In the genomic region with DNA sequence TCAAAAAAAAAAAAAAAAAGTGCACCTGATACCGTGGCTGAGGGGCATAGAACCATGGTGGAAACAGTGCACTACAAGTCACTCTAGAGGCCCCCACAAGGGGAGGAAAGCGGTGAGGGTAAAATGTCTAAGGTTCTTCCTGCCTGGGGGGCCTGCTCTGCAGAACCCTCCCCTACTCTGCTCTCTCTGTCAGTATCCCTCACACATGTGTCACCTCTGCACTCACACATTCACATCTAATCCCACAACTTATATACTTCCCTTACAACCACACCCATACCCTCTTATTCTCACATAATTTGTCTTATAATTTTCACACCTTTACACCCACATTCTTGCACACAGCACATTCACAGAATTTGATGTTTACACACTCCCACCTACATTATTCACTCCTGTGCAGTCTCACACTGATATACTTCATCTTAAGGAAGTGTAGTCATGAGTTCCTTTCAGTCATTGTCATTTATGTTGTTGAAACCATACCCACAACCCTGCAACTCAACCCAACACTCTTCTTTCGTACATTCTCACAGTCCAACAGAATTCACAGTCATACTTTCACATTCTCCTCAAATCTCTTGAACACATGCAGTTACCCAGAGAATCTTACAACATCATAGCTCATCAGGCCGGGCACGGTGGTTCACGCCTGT, we compare ENCODE assay signal across 17 cellular contexts.
"Had no signal": no experiment of that assay in that cellular context is flagged by ENCODE, and none has a peak within 500 bp of the region (broad histone marks: within the 10 kb centered on the region; RNA-seq: fewer than 3 reads in every experiment).

No MANE protein-coding gene starts in this region.

- H3K4me3 Mint-ChIP-seq: natural killer cell treated with Interleukin-12 subunit alpha and Interleukin-12 subunit beta and Interleukin-15 and Interleukin-18, amount 100 ng/mL, for 72 hours; neural crest cell had no signal

- H3K36me3 Mint-ChIP-seq: natural killer cell treated with Interleukin-12 subunit alpha and Interleukin-12 subunit beta and Interleukin-15 and Interleukin-18, amount 100 ng/mL, for 72 hours had no signal

- H3K27ac Mint-ChIP-seq: natural killer cell treated with Interleukin-12 subunit alpha and Interleukin-12 subunit beta and Interleukin-15 and Interleukin-18, amount 100 ng/mL, for 72 hours; progenitor cell of endocrine pancreas had no signal

- H3K9me3 Mint-ChIP-seq: neural crest cell had no signal

- DNase-seq: dorsolateral prefrontal cortex; effector CD4-positive, alpha-beta T cell; head of caudate nucleus; left ventricle myocardium superior; lower lobe of right lung; right lobe of liver; small intestine; stimulated activated CD4-positive, alpha-beta T cell treated with anti-CD3 and anti-CD28 coated beads, Interleukin-12 subunit alpha, Interleukin-12 subunit beta, amount 100 ng/mL, for 4 hours; stimulated activated CD4-positive, alpha-beta T cell treated with anti-CD3 and anti-CD28 coated beads, Interleukin-1b, Interleukin-23, amount 100 ng/mL, for 48 hours; stimulated activated CD4-positive, alpha-beta T cell treated with anti-CD3 and anti-CD28 coated beads, Interleukin-4, amount 100 ng/mL, for 1 hour; stimulated activated CD8-positive, alpha-beta memory T cell treated with anti-CD3 and anti-CD28 coated beads, Interleukin-4, amount 100 ng/mL, for 48 hours; stimulated activated naive CD4-positive, alpha-beta T cell treated with Interleukin-2 at 50 U/mL for 16 hours; upper lobe of left lung had no signal

- ATAC-seq: left ventricle myocardium superior, lower lobe of right lung, pancreas, right lobe of liver had no signal

- H3K4me1 Mint-ChIP-seq: neural crest cell had no signal
